ENCODE assay signal across 8 cellular contexts in genomic region chr7:42932861-42933591, GRCh38. TPM values are rescaled to one million over a fixed set of nuclear protein-coding genes. Genes with fewer than 3 reads are reported as not detected.
DNase-seq lines count a peak whose midpoint lies in the region; ATAC-seq and TF ChIP-seq lines count a peak whose summit lies in the region.

No MANE protein-coding gene starts in this region.

- peaks cover 20% of the 10 kb centered on the region; the same call in 1 of the 2 replicates for H3K36me3 ChIP-seq in GM23338 (ENCODE audit: insufficient read depth)
- peaks cover 24% of the 10 kb centered on the region for H3K36me3 ChIP-seq in SU-DHL-6 (ENCODE audit: low read length)
- peaks cover 11% of the 10 kb centered on the region for H3K36me3 ChIP-seq in neutrophil

- peaks cover 52% of the 10 kb centered on the region for H4K20me1 ChIP-seq in GM23338 (replicated peaks; ENCODE audit: insufficient read depth)
- H4K20me1 ChIP-seq in SU-DHL-6 (ENCODE audit: low read depth, low read length) = peaks cover 25% of the 10 kb centered on the region; the same call in 1 of the 2 replicates

- TF ChIP-seq CTCF in GM23338 (conservative IDR thresholded peaks at IDR 0.05; ENCODE audit: low read depth in 2 of 2) = no peak
- TF ChIP-seq CTCF in SU-DHL-6 (IDR thresholded peaks at IDR 0.05; ENCODE audit: insufficient read depth, low read length, poor library complexity, severe bottlenecking) = no peak
- TF ChIP-seq CTCF in fibroblast of mammary gland (conservative IDR thresholded peaks at IDR 0.05; ENCODE audit: control insufficient read depth, insufficient read depth, low read depth, low read length) = no peak
- no peak for TF ChIP-seq CTCF in neutrophil (IDR thresholded peaks at IDR 0.05)

- H3K4me2 ChIP-seq in GM23338 = peak overlapping the region; percentile 91
- peak overlapping the region; percentile 84 for H3K4me2 ChIP-seq in SU-DHL-6 (ENCODE audit: low read depth, low read length, poor library complexity, severe bottlenecking)

- no peaks in the 10 kb centered on the region for H3K9me3 Mint-ChIP-seq in GM23338

- peaks cover 12% of the 10 kb centered on the region for H3K4me1 ChIP-seq in GM23338 (ENCODE audit: insufficient read depth)
- peaks cover 41 to 48% of the 10 kb centered on the region in 2 experiments for H3K4me1 ChIP-seq in neutrophil (ENCODE audit: control insufficient read depth in 1 of 2, insufficient read depth in 1 of 2, low read depth in 1 of 2, low read length in 1 of 2)

- peak overlapping the region; percentile 100 for H3K27ac Mint-ChIP-seq in GM23338

- H3K9me3 ChIP-seq in SU-DHL-6 (ENCODE audit: insufficient read depth, low read length) (no peaks in the 10 kb centered on the region), neutrophil (no peaks in the 10 kb centered on the region)

- peak overlapping the region; percentile 93 for H3K9ac ChIP-seq in SU-DHL-6 (ENCODE audit: low read length)

- H3K4me3 Mint-ChIP-seq in GM23338 = peak overlapping the region; percentile 100

- peak; percentile 12 for DNase-seq in Ammon's horn (ENCODE audit: low spot score)
- DNase-seq in GM23338 (ENCODE audit: low spot score) = peak; percentile 43
- peak; percentile 43 for DNase-seq in fibroblast of mammary gland (ENCODE audit: low read depth)
- DNase-seq in SIG-M5 (lab: John Stamatoyannopoulos, UW) = no peak

- no peaks in the 10 kb centered on the region for H3K27me3 ChIP-seq in GM23338 (ENCODE audit: insufficient read depth)
- no peaks in the 10 kb centered on the region for H3K27me3 ChIP-seq in SU-DHL-6 (ENCODE audit: low read length)
- H3K27me3 ChIP-seq in neutrophil = no peaks in the 10 kb centered on the region

- ATAC-seq in GM23338 = peak; percentile 57
- ATAC-seq in GM21423 (IDR thresholded peaks at IDR 0.05; ENCODE audit: unreplicated experiment) = no peak
- ATAC-seq in HG03196 (IDR thresholded peaks at IDR 0.05; ENCODE audit: unreplicated experiment) = no peak

- no peaks in the 10 kb centered on the region for H3F3A ChIP-seq in GM23338 (replicated peaks; ENCODE audit: low read depth)
- H3F3A ChIP-seq in SU-DHL-6 (ENCODE audit: insufficient read depth) = peaks cover 4% of the 10 kb centered on the region; the same call in 1 of the 2 replicates

- peaks cover 13% of the 10 kb centered on the region for H3K27me3 Mint-ChIP-seq in GM23338 (ENCODE audit: insufficient read depth, low read depth, poor library complexity)

- peak overlapping the region; percentile 89 for H3K4me3 ChIP-seq in GM23338
- peak overlapping the region; percentile 99 for H3K4me3 ChIP-seq in SU-DHL-6 (ENCODE audit: insufficient read depth, low read length, poor library complexity, severe bottlenecking)
- peak overlapping the region; percentile 99 for H3K4me3 ChIP-seq in fibroblast of mammary gland (ENCODE audit: control insufficient read depth, low read depth, low read length)
- H3K4me3 ChIP-seq in neutrophil (ENCODE audit: low read depth in 1 of 2, low read length in 1 of 2) = peak overlapping the region; percentile 92 to 99

- H3K79me2 ChIP-seq in GM23338 (replicated peaks; ENCODE audit: insufficient read depth) = peaks cover 79% of the 10 kb centered on the region
- H3K79me2 ChIP-seq in SU-DHL-6 (ENCODE audit: insufficient read depth, low read length) = peaks cover 71% of the 10 kb centered on the region

- H3K27ac ChIP-seq in GM23338 (ENCODE audit: low read depth) (peak overlapping the region; percentile 35), SU-DHL-6 (ENCODE audit: low read depth, low read length) (0 out of 2 replicates have a peak overlapping the region, but pooled peaks have one; percentile 16), neutrophil (peak overlapping the region; percentile 71)

- H3K9me2 ChIP-seq in GM23338 (ENCODE audit: insufficient read depth) (no peaks in the 10 kb centered on the region), SU-DHL-6 (replicated peaks; ENCODE audit: insufficient read depth, low read length) (no peaks in the 10 kb centered on the region)

- H3K36me3 Mint-ChIP-seq in GM23338 (ENCODE audit: low read depth) = peaks cover 36% of the 10 kb centered on the region

- 0 out of 2 replicates have a peak overlapping the region, but pooled peaks have one; percentile 2 for H2AFZ ChIP-seq in GM23338
- peak overlapping the region; percentile 85 for H2AFZ ChIP-seq in SU-DHL-6 (ENCODE audit: low read depth, low read length, severe bottlenecking)

- H3K4me1 Mint-ChIP-seq in GM23338 = peaks cover 12% of the 10 kb centered on the region; the same call in 2 of the 3 replicates

TF ChIP-seq in GM23338, 12 proteins besides CTCF, POLR2A, EP300 and RAD21:
- TF ChIP-seq STAT1 (IDR thresholded peaks at IDR 0.05; ENCODE audit: unreplicated experiment) (no peak), JUNB (IDR thresholded peaks at IDR 0.05; ENCODE audit: unreplicated experiment) (no peak), POLR2AphosphoS5 (IDR thresholded peaks at IDR 0.05; ENCODE audit: low read depth) (no peak), CREB1 (CRISPR knock-in tag; IDR thresholded peaks at IDR 0.05; ENCODE audit: low read depth) (no peak), REST (IDR thresholded peaks at IDR 0.05; ENCODE audit: unreplicated experiment) (no peak), ZNF114 (CRISPR knock-in tag; IDR thresholded peaks at IDR 0.05) (no peak), NANOG (IDR thresholded peaks at IDR 0.05; ENCODE audit: borderline replicate concordance) (no peak)

RNA-seq across cellular contexts. Expression of gene MRPL32, which starts 0.8 kb away (rescaled TPM):
- 93.4 and 93.6 TPM in 2 replicates for total RNA-seq in GM23338 (2014; rRNA removed; shearing (Covaris generic))
- 303 and 310 TPM in 2 replicates for polyA plus RNA-seq in GM23338 (2016; fragmentation: Nextera tagmentation; extraction: Ambion mirVana)

RNA-seq across cellular contexts. Expression of gene PSMA2, which starts 1.1 kb away (rescaled TPM):
- 178 and 214 TPM in 2 replicates for total RNA-seq in GM23338 (2014; rRNA removed; shearing (Covaris generic))
- polyA plus RNA-seq in GM23338 (2016; fragmentation: Nextera tagmentation; extraction: Ambion mirVana) = 609 and 678 TPM in 2 replicates

RNA-seq across cellular contexts. Expression of gene C7orf25, which starts 21.2 kb away (rescaled TPM):
- total RNA-seq in GM23338 (2014; rRNA removed; shearing (Covaris generic)) = 7.1 and 8.7 TPM in 2 replicates
- 1.2 and 1.7 TPM in 2 replicates for polyA plus RNA-seq in GM23338 (2016; fragmentation: Nextera tagmentation; extraction: Ambion mirVana)

Comparison
In these comparisons a context has a peak if more than half of its experiments do, and no peak if none do; other contexts are left out.
1. H3K27ac ChIP-seq: peak in every context shown above with its lines; median percentile 71 in neutrophil; 35 in GM23338; 16 in SU-DHL-6.